In genomic region chr11:8722156-8722555, GRCh38 we compare ENCODE assay signal across 11 cellular contexts. TPM values are rescaled to one million over a fixed set of nuclear protein-coding genes. Genes with fewer than 3 reads are reported as not detected.
A peak's percentile ranks its signal among the peaks of the same experiment; 100 is the strongest.
DNase-seq lines count a peak whose midpoint lies in the region; ATAC-seq lines count a peak whose summit lies in the region.
"Had no signal": no experiment of that assay in that cellular context is flagged by ENCODE, and none has a peak within 500 bp of the region (broad histone marks: within the 10 kb centered on the region; RNA-seq: fewer than 3 reads in every experiment).

No MANE protein-coding gene starts in this region.

- peak overlapping the region; percentile 86 for H3K18ac ChIP-seq in trophoblast cell (ENCODE audit: low read length)

- DNase-seq in RPMI7951 (ENCODE audit: low read depth) (peak; percentile 18), fibroblast of peridontal ligament (ENCODE audit: extremely low read depth) (peak; percentile 45), trophoblast cell (no peak), MV-4-11 (lab: John Stamatoyannopoulos, UW) (no peak), globus pallidus (ENCODE audit: low spot score) (no peak), NCI-H2029 treated with DMSO at 0.1 percent for 48 hours (lab: John Stamatoyannopoulos, UW) (no peak)
- DNase-seq: activated CD4-positive, alpha-beta T cell treated with anti-CD3 and anti-CD28 coated beads, Interleukin-2, amount 10 ng/mL, durations not matched to agents 7 days and 5 days; activated naive CD8-positive, alpha-beta T cell treated with anti-CD3 and anti-CD28 coated beads for 36 hours; left cardiac atrium had no signal

- H2AK5ac ChIP-seq in trophoblast cell (ENCODE audit: low read length) = peak overlapping the region; percentile 26

- H3K14ac ChIP-seq in trophoblast cell (ENCODE audit: low read length) = peak overlapping the region; percentile 89

- WGBS in trophoblast cell (ENCODE audit: extremely low coverage, insufficient coverage, insufficient read length) = no CpG with 5 or more reads among the region's 5 CpGs

- peak overlapping the region; percentile 3 for H2AFZ ChIP-seq in trophoblast cell (ENCODE audit: insufficient read depth, low read length, poor library complexity)

- H4K20me1 ChIP-seq in BLaER1 = no peaks in the 10 kb centered on the region

- H3K27me3 ChIP-seq in BLaER1 = peaks cover 11% of the 10 kb centered on the region; the same call in 1 of the 2 replicates
- H3K27me3 ChIP-seq in trophoblast cell (ENCODE audit: insufficient read depth, low read length) = no peaks in the 10 kb centered on the region

- H3K9me3 ChIP-seq in BLaER1 = no peaks in the 10 kb centered on the region
- no peaks in the 10 kb centered on the region for H3K9me3 ChIP-seq in trophoblast cell (ENCODE audit: insufficient read depth, low read depth, low read length)

- H3K36me3 ChIP-seq in BLaER1 = no peaks in the 10 kb centered on the region
- peaks cover 10 to 11% of the 10 kb centered on the region in 2 experiments for H3K36me3 ChIP-seq in trophoblast cell (ENCODE audit: control insufficient read depth in 1 of 2, insufficient read depth in 2 of 2, low read length in 2 of 2)

- no peak for ATAC-seq in HG03432 (IDR thresholded peaks at IDR 0.05; ENCODE audit: unreplicated experiment)

- H3K79me2 ChIP-seq in trophoblast cell (ENCODE audit: control insufficient read depth, insufficient read depth, low read length, poor library complexity) = peaks cover 28% of the 10 kb centered on the region

- H3K9ac ChIP-seq in BLaER1 = no peak overlapping the region
- H3K9ac ChIP-seq in trophoblast cell (ENCODE audit: low read length) = no peak overlapping the region

- H4K8ac ChIP-seq in trophoblast cell (ENCODE audit: low read depth, low read length) = peak overlapping the region; percentile 95

- peaks cover 53% of the 10 kb centered on the region for H3K79me1 ChIP-seq in trophoblast cell (ENCODE audit: low read length)

- H2BK5ac ChIP-seq in trophoblast cell (ENCODE audit: low read depth, low read length, poor library complexity) = peak overlapping the region; percentile 95

- H3K4me2 ChIP-seq in BLaER1 (peak overlapping the region; percentile 52), trophoblast cell (ENCODE audit: low read length) (peak overlapping the region; percentile 39)

- peak overlapping the region; percentile 99 for H2BK120ac ChIP-seq in trophoblast cell (ENCODE audit: insufficient read depth, low read length, poor library complexity)

- peak overlapping the region; percentile 99 for H4K91ac ChIP-seq in trophoblast cell (ENCODE audit: low read depth, low read length)

- no peak overlapping the region for H3K4me3 ChIP-seq in BLaER1
- no peak overlapping the region for H3K4me3 ChIP-seq in trophoblast cell (ENCODE audit: low read depth, low read length)

- peak overlapping the region; percentile 30 for H3K4ac ChIP-seq in trophoblast cell (ENCODE audit: low read depth, low read length)

- no peak overlapping the region for H3K23ac ChIP-seq in trophoblast cell (ENCODE audit: low read length)

- no peak overlapping the region for H4K12ac ChIP-seq in trophoblast cell (ENCODE audit: low read depth, low read length)

- H3K4me1 ChIP-seq in BLaER1 = peaks cover 35% of the 10 kb centered on the region
- H3K4me1 ChIP-seq in trophoblast cell (ENCODE audit: control insufficient read depth in 1 of 2, insufficient read depth in 2 of 2, low read length in 2 of 2) = peaks cover 67 to 71% of the 10 kb centered on the region in 2 experiments

- H3K27ac ChIP-seq in BLaER1 = no peak overlapping the region
- H3K27ac ChIP-seq in trophoblast cell (ENCODE audit: low read depth, low read length) = peak overlapping the region; percentile 99

- H2BK12ac ChIP-seq in trophoblast cell (ENCODE audit: low read length) = peak overlapping the region; percentile 92

RNA-seq across cellular contexts. Expression of gene RPL27A, which starts 39.6 kb away (rescaled TPM):
- 953 and 1,057 TPM in 2 replicates for total RNA-seq in RPMI7951 (2014; rRNA removed; shearing (Covaris generic))
- 1,657 and 1,703 TPM in 2 replicates for polyA plus RNA-seq in trophoblast cell (2013)

RNA-seq across cellular contexts. Expression of gene TRIM66, which starts 39.7 kb away (rescaled TPM):
- 2.2 and 3.1 TPM in 2 replicates for total RNA-seq in RPMI7951 (2014; rRNA removed; shearing (Covaris generic))
- 1.4 and 1.7 TPM in 2 replicates for polyA plus RNA-seq in trophoblast cell (2013)

Comparison
In these comparisons a context has a peak if more than half of its experiments do, and no peak if none do; other contexts are left out.
1. DNase-seq: peak in RPMI7951 (single experiment) and fibroblast of peridontal ligament (single experiment); none in trophoblast cell (0 of 2), MV-4-11 (single experiment), globus pallidus (single experiment) and NCI-H2029 treated with DMSO at 0.1 percent for 48 hours (single experiment).